ENCODE assay signal across 1 cellular context in genomic region chr4:82467442-82467841, GRCh38.
TF ChIP-seq lines count a peak whose summit lies in the region.

No MANE protein-coding gene starts in this region.

TF ChIP-seq in GM23338, 12 proteins besides CTCF, POLR2A, EP300 and RAD21:
- no peak for TF ChIP-seq JUNB (IDR thresholded peaks at IDR 0.05; ENCODE audit: unreplicated experiment)
- TF ChIP-seq POLR2AphosphoS5 (IDR thresholded peaks at IDR 0.05; ENCODE audit: low read depth), result no peak
- TF ChIP-seq, protein P1, sequence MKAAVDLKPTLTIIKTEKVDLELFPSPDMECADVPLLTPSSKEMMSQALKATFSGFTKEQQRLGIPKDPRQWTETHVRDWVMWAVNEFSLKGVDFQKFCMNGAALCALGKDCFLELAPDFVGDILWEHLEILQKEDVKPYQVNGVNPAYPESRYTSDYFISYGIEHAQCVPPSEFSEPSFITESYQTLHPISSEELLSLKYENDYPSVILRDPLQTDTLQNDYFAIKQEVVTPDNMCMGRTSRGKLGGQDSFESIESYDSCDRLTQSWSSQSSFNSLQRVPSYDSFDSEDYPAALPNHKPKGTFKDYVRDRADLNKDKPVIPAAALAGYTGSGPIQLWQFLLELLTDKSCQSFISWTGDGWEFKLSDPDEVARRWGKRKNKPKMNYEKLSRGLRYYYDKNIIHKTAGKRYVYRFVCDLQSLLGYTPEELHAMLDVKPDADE (IDR thresholded peaks at IDR 0.05), result no peak
- no peak for TF ChIP-seq EZH2 (IDR thresholded peaks at IDR 0.05; ENCODE audit: low read depth, unreplicated experiment)
TF ChIP-seq in GM23338: peak in this region for 0.
